1 cellular context compared by ENCODE assay signal in the genomic region with DNA sequence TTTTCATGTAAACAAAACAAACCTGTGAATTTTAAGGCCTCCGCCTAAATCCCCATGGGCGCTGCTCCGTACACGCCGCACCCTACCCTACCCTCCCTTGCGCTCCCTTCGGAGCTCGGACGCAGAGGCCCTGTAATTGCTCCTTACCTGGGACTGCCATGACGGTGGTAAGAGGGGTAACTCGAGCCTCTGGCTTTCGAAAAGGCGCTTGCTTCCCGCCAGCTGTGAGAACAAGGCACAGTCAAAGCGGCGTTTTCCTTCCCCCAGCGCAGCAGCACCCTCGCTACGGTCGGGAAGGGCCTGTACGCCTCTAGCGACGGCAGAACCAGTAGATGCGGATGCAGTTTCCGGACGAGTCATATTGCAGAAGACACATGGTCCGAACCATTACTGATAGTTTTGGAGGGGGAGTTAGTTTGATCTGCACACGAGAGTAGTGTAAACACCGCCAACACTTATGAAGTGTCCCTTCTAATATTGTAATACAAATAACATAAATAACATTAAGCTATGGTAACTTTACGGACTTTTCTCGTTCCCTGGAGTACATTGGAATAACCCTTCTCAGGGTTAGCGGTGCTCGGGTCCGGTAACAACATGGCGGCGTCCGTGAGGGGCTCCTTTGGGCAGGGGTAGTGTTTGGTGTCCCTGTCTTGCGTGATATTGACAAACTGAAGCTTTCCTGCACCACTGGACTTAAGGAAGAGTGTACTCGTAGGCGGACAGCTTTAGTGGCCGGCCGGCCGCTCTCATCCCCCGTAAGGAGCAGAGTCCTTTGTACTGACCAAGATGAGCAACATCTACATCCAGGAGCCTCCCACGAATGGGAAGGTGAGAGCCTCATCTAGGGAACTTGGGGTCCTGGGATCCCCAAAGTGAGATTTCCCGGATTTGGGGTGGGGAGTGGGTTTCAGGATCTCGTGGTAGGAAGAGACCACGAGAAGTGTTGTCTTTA.
TF ChIP-seq lines count a peak whose summit lies in the region.

A gene with protein sequence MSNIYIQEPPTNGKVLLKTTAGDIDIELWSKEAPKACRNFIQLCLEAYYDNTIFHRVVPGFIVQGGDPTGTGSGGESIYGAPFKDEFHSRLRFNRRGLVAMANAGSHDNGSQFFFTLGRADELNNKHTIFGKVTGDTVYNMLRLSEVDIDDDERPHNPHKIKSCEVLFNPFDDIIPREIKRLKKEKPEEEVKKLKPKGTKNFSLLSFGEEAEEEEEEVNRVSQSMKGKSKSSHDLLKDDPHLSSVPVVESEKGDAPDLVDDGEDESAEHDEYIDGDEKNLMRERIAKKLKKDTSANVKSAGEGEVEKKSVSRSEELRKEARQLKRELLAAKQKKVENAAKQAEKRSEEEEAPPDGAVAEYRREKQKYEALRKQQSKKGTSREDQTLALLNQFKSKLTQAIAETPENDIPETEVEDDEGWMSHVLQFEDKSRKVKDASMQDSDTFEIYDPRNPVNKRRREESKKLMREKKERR (plus strand): TSS at position 573 of the 955 bp plus-strand sequence. CDS start 217 bp downstream, at position 790.
Gene SREK1IP1, minus strand, starts transcription at position 334 of the 955 bp plus-strand sequence. Its CDS starts 174 bp downstream, at position 160.

TF ChIP-seq in HEK293, 187 proteins besides CTCF, POLR2A, EP300 and RAD21 (continued from another document):
- TF ChIP-seq ZNF23 (tag by site-specific recombination; IDR thresholded peaks at IDR 0.05; ENCODE audit: borderline replicate concordance): no peak
- peak; percentile 9; the same call in 1 of the 2 replicates for TF ChIP-seq ZNF223 (tag by site-specific recombination; IDR thresholded peaks at IDR 0.05)
- peak; percentile 14; the same call in 1 of the 2 replicates for TF ChIP-seq ZNF561 (tag by site-specific recombination; IDR thresholded peaks at IDR 0.05; ENCODE audit: borderline replicate concordance)
- TF ChIP-seq, protein P1, sequence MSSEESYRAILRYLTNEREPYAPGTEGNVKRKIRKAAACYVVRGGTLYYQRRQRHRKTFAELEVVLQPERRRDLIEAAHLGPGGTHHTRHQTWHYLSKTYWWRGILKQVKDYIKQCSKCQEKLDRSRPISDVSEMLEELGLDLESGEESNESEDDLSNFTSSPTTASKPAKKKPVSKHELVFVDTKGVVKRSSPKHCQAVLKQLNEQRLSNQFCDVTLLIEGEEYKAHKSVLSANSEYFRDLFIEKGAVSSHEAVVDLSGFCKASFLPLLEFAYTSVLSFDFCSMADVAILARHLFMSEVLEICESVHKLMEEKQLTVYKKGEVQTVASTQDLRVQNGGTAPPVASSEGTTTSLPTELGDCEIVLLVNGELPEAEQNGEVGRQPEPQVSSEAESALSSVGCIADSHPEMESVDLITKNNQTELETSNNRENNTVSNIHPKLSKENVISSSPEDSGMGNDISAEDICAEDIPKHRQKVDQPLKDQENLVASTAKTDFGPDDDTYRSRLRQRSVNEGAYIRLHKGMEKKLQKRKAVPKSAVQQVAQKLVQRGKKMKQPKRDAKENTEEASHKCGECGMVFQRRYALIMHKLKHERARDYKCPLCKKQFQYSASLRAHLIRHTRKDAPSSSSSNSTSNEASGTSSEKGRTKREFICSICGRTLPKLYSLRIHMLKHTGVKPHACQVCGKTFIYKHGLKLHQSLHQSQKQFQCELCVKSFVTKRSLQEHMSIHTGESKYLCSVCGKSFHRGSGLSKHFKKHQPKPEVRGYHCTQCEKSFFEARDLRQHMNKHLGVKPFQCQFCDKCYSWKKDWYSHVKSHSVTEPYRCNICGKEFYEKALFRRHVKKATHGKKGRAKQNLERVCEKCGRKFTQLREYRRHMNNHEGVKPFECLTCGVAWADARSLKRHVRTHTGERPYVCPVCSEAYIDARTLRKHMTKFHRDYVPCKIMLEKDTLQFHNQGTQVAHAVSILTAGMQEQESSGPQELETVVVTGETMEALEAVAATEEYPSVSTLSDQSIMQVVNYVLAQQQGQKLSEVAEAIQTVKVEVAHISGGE (tag by site-specific recombination; conservative IDR thresholded peaks at IDR 0.05; ENCODE audit: low read depth): peak; percentile 100
- peak; percentile 89 for TF ChIP-seq SP7 (tag by site-specific recombination; IDR thresholded peaks at IDR 0.05)
- TF ChIP-seq SP2 (tag by site-specific recombination; IDR thresholded peaks at IDR 0.05): peak; percentile 42
- TF ChIP-seq, protein P2, sequence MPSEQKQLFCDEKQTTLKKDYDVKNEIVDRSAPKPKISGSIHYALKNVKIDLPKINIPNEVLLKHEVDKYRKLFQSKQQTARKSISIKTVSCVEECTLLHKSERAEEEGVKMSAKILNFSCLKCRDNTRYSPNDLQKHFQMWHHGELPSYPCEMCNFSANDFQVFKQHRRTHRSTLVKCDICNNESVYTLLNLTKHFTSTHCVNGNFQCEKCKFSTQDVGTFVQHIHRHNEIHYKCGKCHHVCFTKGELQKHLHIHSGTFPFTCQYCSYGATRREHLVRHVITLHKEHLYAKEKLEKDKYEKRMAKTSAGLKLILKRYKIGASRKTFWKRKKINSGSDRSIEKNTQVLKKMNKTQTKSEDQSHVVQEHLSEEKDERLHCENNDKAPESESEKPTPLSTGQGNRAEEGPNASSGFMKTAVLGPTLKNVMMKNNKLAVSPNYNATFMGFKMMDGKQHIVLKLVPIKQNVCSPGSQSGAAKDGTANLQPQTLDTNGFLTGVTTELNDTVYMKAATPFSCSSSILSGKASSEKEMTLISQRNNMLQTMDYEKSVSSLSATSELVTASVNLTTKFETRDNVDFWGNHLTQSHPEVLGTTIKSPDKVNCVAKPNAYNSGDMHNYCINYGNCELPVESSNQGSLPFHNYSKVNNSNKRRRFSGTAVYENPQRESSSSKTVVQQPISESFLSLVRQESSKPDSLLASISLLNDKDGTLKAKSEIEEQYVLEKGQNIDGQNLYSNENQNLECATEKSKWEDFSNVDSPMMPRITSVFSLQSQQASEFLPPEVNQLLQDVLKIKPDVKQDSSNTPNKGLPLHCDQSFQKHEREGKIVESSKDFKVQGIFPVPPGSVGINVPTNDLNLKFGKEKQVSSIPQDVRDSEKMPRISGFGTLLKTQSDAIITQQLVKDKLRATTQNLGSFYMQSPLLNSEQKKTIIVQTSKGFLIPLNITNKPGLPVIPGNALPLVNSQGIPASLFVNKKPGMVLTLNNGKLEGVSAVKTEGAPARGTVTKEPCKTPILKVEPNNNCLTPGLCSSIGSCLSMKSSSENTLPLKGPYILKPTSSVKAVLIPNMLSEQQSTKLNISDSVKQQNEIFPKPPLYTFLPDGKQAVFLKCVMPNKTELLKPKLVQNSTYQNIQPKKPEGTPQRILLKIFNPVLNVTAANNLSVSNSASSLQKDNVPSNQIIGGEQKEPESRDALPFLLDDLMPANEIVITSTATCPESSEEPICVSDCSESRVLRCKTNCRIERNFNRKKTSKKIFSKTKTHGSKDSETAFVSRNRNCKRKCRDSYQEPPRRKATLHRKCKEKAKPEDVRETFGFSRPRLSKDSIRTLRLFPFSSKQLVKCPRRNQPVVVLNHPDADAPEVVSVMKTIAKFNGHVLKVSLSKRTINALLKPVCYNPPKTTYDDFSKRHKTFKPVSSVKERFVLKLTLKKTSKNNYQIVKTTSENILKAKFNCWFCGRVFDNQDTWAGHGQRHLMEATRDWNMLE (tag by site-specific recombination; conservative IDR thresholded peaks at IDR 0.05; ENCODE audit: low read depth): peak; percentile 77
- TF ChIP-seq ZNF423 (tag by site-specific recombination; IDR thresholded peaks at IDR 0.05): peak; percentile 47; the same call in 1 of the 2 replicates
- TF ChIP-seq GLI4 (tag by site-specific recombination; IDR thresholded peaks at IDR 0.05): peak; percentile 79; the same call in 1 of the 2 replicates
- TF ChIP-seq, protein P3, sequence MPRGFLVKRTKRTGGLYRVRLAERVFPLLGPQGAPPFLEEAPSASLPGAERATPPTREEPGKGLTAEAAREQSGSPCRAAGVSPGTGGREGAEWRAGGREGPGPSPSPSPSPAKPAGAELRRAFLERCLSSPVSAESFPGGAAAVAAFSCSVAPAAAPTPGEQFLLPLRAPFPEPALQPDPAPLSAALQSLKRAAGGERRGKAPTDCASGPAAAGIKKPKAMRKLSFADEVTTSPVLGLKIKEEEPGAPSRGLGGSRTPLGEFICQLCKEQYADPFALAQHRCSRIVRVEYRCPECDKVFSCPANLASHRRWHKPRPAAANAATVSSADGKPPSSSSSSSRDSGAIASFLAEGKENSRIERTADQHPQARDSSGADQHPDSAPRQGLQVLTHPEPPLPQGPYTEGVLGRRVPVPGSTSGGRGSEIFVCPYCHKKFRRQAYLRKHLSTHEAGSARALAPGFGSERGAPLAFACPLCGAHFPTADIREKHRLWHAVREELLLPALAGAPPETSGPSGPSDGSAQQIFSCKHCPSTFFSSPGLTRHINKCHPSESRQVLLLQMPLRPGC (tag by site-specific recombination; IDR thresholded peaks at IDR 0.05): 0 out of 2 replicates have a peak, but pooled peaks have one; percentile 23
- TF ChIP-seq ZNF248 (tag by site-specific recombination; IDR thresholded peaks at IDR 0.05): no peak
- TF ChIP-seq ZBTB21 (tag by site-specific recombination; IDR thresholded peaks at IDR 0.05): peak; percentile 67
- TF ChIP-seq ZSCAN30 (tag by site-specific recombination; IDR thresholded peaks at IDR 0.05): peak; percentile 30
- TF ChIP-seq, protein P4, sequence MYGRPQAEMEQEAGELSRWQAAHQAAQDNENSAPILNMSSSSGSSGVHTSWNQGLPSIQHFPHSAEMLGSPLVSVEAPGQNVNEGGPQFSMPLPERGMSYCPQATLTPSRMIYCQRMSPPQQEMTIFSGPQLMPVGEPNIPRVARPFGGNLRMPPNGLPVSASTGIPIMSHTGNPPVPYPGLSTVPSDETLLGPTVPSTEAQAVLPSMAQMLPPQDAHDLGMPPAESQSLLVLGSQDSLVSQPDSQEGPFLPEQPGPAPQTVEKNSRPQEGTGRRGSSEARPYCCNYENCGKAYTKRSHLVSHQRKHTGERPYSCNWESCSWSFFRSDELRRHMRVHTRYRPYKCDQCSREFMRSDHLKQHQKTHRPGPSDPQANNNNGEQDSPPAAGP (tag by site-specific recombination; IDR thresholded peaks at IDR 0.05): peak; percentile 77
- peak; percentile 77 for TF ChIP-seq ZNF335 (tag by site-specific recombination; conservative IDR thresholded peaks at IDR 0.05)
- TF ChIP-seq ZSCAN18 (tag by site-specific recombination; IDR thresholded peaks at IDR 0.05): peak; percentile 81; the same call in 1 of the 2 replicates
- TF ChIP-seq ZNF398 (tag by site-specific recombination; IDR thresholded peaks at IDR 0.05): no peak
- TF ChIP-seq ZFHX2 (tag by site-specific recombination; conservative IDR thresholded peaks at IDR 0.05): 0 out of 2 replicates have a peak, but pooled peaks have one; percentile 15
- TF ChIP-seq ZIC2 (tag by site-specific recombination; IDR thresholded peaks at IDR 0.05): no peak
- no peak for TF ChIP-seq GLIS1 (tag by site-specific recombination; IDR thresholded peaks at IDR 0.05)
- no peak for TF ChIP-seq KLF9 (tag by site-specific recombination; IDR thresholded peaks at IDR 0.05; ENCODE audit: low read depth)
- TF ChIP-seq ZNF266 (tag by site-specific recombination; IDR thresholded peaks at IDR 0.05; ENCODE audit: low read depth): no peak
- TF ChIP-seq, protein P5, sequence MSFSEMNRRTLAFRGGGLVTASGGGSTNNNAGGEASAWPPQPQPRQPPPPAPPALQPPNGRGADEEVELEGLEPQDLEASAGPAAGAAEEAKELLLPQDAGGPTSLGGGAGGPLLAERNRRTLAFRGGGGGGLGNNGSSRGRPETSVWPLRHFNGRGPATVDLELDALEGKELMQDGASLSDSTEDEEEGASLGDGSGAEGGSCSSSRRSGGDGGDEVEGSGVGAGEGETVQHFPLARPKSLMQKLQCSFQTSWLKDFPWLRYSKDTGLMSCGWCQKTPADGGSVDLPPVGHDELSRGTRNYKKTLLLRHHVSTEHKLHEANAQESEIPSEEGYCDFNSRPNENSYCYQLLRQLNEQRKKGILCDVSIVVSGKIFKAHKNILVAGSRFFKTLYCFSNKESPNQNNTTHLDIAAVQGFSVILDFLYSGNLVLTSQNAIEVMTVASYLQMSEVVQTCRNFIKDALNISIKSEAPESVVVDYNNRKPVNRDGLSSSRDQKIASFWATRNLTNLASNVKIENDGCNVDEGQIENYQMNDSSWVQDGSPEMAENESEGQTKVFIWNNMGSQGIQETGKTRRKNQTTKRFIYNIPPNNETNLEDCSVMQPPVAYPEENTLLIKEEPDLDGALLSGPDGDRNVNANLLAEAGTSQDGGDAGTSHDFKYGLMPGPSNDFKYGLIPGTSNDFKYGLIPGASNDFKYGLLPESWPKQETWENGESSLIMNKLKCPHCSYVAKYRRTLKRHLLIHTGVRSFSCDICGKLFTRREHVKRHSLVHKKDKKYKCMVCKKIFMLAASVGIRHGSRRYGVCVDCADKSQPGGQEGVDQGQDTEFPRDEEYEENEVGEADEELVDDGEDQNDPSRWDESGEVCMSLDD (tag by site-specific recombination; IDR thresholded peaks at IDR 0.05): no peak
- no peak for TF ChIP-seq ZNF433 (tag by site-specific recombination; IDR thresholded peaks at IDR 0.05; ENCODE audit: low read depth)
- TF ChIP-seq ZNF366 (tag by site-specific recombination; conservative IDR thresholded peaks at IDR 0.05): no peak
